In the genomic region with DNA sequence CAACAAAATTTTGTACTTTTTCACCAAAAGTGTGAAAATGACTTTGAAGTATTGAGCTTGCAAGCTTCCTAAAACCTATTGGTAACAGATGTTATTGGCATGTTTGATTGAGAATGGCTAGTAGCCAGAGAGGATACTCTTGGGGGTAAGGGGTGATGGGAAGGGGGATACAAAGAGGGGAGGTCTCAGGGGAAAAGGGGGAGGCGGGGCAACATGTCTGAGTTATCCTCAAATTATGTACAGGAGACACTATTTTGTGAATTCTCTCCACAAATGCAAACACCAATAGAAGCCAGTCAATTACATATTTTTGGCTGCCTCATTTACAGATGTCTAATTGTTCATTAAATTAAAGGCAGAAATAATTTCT, we compare ENCODE assay signal across 19 cellular contexts. TPM values are rescaled to one million over a fixed set of nuclear protein-coding genes. Genes with fewer than 3 reads are reported as not detected.
DNase-seq lines count a peak whose midpoint lies in the region; ATAC-seq and TF ChIP-seq lines count a peak whose summit lies in the region.
"Had no signal": no experiment of that assay in that cellular context is flagged by ENCODE, and none has a peak within 500 bp of the region (broad histone marks: within the 10 kb centered on the region; RNA-seq: fewer than 3 reads in every experiment).

No MANE protein-coding gene starts in this region.

- H3K27me3 ChIP-seq in A673 (replicated peaks; ENCODE audit: insufficient read depth, low read depth, low read length, poor library complexity) (no peaks in the 10 kb centered on the region), SJCRH30 (no peaks in the 10 kb centered on the region)

- H3K9me3 ChIP-seq in A673 (ENCODE audit: low read depth, low read length, poor library complexity, severe bottlenecking) (no peaks in the 10 kb centered on the region), SJCRH30 (replicated peaks) (no peaks in the 10 kb centered on the region)

- intact Hi-C loops in A673 (cut with micrococcal nuclease; ENCODE audit: unreplicated experiment) (loop anchor here (10.0 kb wide), 2 partner anchors 141 to 509 kb away; no protein-coding TSS in a partner anchor), Calu3 (cut with micrococcal nuclease; ENCODE audit: unreplicated experiment) (loop anchor here (10.0 kb wide), 1 partner anchor 309 kb away; no protein-coding TSS in a partner anchor)

- H3K4me1 Mint-ChIP-seq in osteocyte (ENCODE audit: unreplicated experiment) (peaks cover 28% of the 10 kb centered on the region), Calu3 (ENCODE audit: low read depth, unreplicated experiment) (no peaks in the 10 kb centered on the region)

- H3K27ac ChIP-seq in A673 (ENCODE audit: low read depth, low read length, poor library complexity, severe bottlenecking) (no peak overlapping the region), SJCRH30 (peak overlapping the region; percentile 100)
- H3K27ac ChIP-seq: VCaP had no signal

- peak overlapping the region; percentile 96 for H3K27ac Mint-ChIP-seq in osteocyte (ENCODE audit: unreplicated experiment)
- no peak overlapping the region for H3K27ac Mint-ChIP-seq in activated naive CD4-positive, alpha-beta T cell treated with anti-CD3 and anti-CD28 coated beads, Interleukin-2, amount 50 U/mL, for 72 hours
- no peak overlapping the region for H3K27ac Mint-ChIP-seq in Calu3 (ENCODE audit: unreplicated experiment)
- H3K27ac Mint-ChIP-seq: HFFc6; naive thymus-derived CD4-positive, alpha-beta T cell; T-cell had no signal

- H3K4me3 ChIP-seq in A673 (ENCODE audit: low read depth, low read length, poor library complexity, severe bottlenecking) (peak overlapping the region; percentile 84), SJCRH30 (peak overlapping the region; percentile 82), foreskin fibroblast (ENCODE audit: low read depth in 1 of 2, low read length in 2 of 2) (peak overlapping the region; percentile 65 to 98)

- no peak for TF ChIP-seq CTCF in A673 (conservative IDR thresholded peaks at IDR 0.05; ENCODE audit: low read depth, low read length)
- TF ChIP-seq CTCF in foreskin fibroblast (IDR thresholded peaks at IDR 0.05; ENCODE audit: low read depth, low read length), result no peak
- no peak for TF ChIP-seq CTCF in osteocyte (IDR thresholded peaks at IDR 0.05)
- no peak for TF ChIP-seq CTCF in Calu3 (IDR thresholded peaks at IDR 0.05; ENCODE audit: unreplicated experiment)

- peaks cover 20% of the 10 kb centered on the region for H3K36me3 Mint-ChIP-seq in osteocyte (ENCODE audit: unreplicated experiment)
- peaks cover 0 to 4% of the 10 kb centered on the region in 2 donors for H3K36me3 Mint-ChIP-seq in activated naive CD4-positive, alpha-beta T cell treated with anti-CD3 and anti-CD28 coated beads, Interleukin-2, amount 50 U/mL, for 72 hours
- peaks cover 15% of the 10 kb centered on the region for H3K36me3 Mint-ChIP-seq in Calu3 (ENCODE audit: insufficient read depth, unreplicated experiment)
- H3K36me3 Mint-ChIP-seq: T-cell had no signal

- no TSS peak for BruUV-seq in A673 (replicated peaks; lab: Mats Ljungman, UMichigan)
- BruUV-seq in Calu3 (replicated peaks; lab: Mats Ljungman, UMichigan), result no TSS peak

- no peak for ATAC-seq in activated naive CD4-positive, alpha-beta T cell treated with anti-CD3 and anti-CD28 coated beads, Interleukin-2, amount 50 U/mL, for 72 hours
- ATAC-seq: naive thymus-derived CD4-positive, alpha-beta T cell; T-cell had no signal

- peaks cover 37% of the 10 kb centered on the region for H3K4me1 ChIP-seq in A673 (ENCODE audit: insufficient read depth, low read length, poor library complexity, severe bottlenecking)
- peaks cover 48% of the 10 kb centered on the region for H3K4me1 ChIP-seq in SJCRH30

- CTCF ChIA-PET in A673 (lab: Charles Lee) (interaction anchor here (0.6 kb wide), 1 partner anchor 153 kb away, joined by 6 read pairs; no protein-coding TSS in a partner anchor), Calu3 (lab: Charles Lee) (interaction anchor here (0.7 kb wide), 1 partner anchor 648 kb away, joined by 7 read pairs; no protein-coding TSS in a partner anchor)

- H3K27me3 Mint-ChIP-seq in osteocyte (ENCODE audit: unreplicated experiment), result no peaks in the 10 kb centered on the region
- H3K27me3 Mint-ChIP-seq in Calu3 (ENCODE audit: unreplicated experiment), result peaks cover 66% of the 10 kb centered on the region

- H3K9me3 Mint-ChIP-seq in osteocyte (ENCODE audit: unreplicated experiment) (no peaks in the 10 kb centered on the region), Calu3 (ENCODE audit: low read depth, unreplicated experiment) (no peaks in the 10 kb centered on the region)
- no peaks in the 10 kb centered on the region for H3K9me3 Mint-ChIP-seq in activated naive CD4-positive, alpha-beta T cell treated with anti-CD3 and anti-CD28 coated beads, Interleukin-2, amount 50 U/mL, for 72 hours
- H3K9me3 Mint-ChIP-seq: HFFc6; naive thymus-derived CD4-positive, alpha-beta T cell; T-cell had no signal

- DNase-seq in A673 (ENCODE audit: low spot score) (no peak), SJCRH30 (peak; percentile 63 to 78), foreskin fibroblast (no peak), osteocyte (ENCODE audit: extremely low spot score, unreplicated experiment) (no peak), OCI-M1 (lab: John Stamatoyannopoulos, UW) (no peak), Calu3 (no peak)
- no peak for DNase-seq in activated naive CD4-positive, alpha-beta T cell treated with anti-CD3 and anti-CD28 coated beads, Interleukin-2, amount 50 U/mL, for 72 hours (ENCODE audit: low spot score in 2 of 2)
- no peak for DNase-seq in activated effector memory CD4-positive, alpha-beta T cell treated with anti-CD3 and anti-CD28 coated beads, Interleukin-2, amount 50 U/mL, for 16 hours
- DNase-seq: activated CD8-positive, alpha-beta memory T cell treated with anti-CD3 and anti-CD28 coated beads for 24 hours; amniotic stem cell; cortex of kidney; GDM1; HFFc6; KG1; naive thymus-derived CD4-positive, alpha-beta T cell; NCI-H2171; T-cell; trophoblast cell had no signal

- POLR2A ChIA-PET in A673 (lab: Charles Lee; ENCODE audit: low non-redundant PET), result interaction anchor here (0.6 kb wide), 1 partner anchor 445 kb away, joined by 3 read pairs; no protein-coding TSS in a partner anchor

- H3K4me3 Mint-ChIP-seq in osteocyte (ENCODE audit: unreplicated experiment) (peak overlapping the region; percentile 97), Calu3 (ENCODE audit: low read depth, unreplicated experiment) (no peak overlapping the region)
- H3K4me3 Mint-ChIP-seq: HFFc6 had no signal

- peaks cover 18% of the 10 kb centered on the region for H3K36me3 ChIP-seq in A673 (ENCODE audit: insufficient read depth, low read length, poor library complexity, severe bottlenecking)
- peaks cover 26% of the 10 kb centered on the region for H3K36me3 ChIP-seq in SJCRH30

RNA-seq across cellular contexts. Expression of gene GAS1, which starts 3.5 kb away (rescaled TPM):
- total RNA-seq in A673 (2021) (57.5 and 73.0 TPM in 2 replicates), osteocyte (304 and 307 TPM in 2 replicates), Calu3 (2022) (0.21 and 0.22 TPM in 2 replicates)
- 319 and 336 TPM in 2 replicates for total RNA-seq in SJCRH30 (2014; rRNA removed; shearing (Covaris generic))
- total RNA-seq in activated naive CD4-positive, alpha-beta T cell treated with anti-CD3 and anti-CD28 coated beads, Interleukin-2, amount 50 U/mL, for 72 hours, result under 1 TPM in 1 of 2 donors, not detected in 1; 0.14 TPM

Comparison
In these comparisons a context has a peak if more than half of its experiments do, and no peak if none do; other contexts are left out.
1. DNase-seq: peak in SJCRH30 (2 of 2); none in A673 (single experiment), foreskin fibroblast (0 of 2), osteocyte (single experiment), OCI-M1 (single experiment), activated naive CD4-positive, alpha-beta T cell treated with anti-CD3 and anti-CD28 coated beads, Interleukin-2, amount 50 U/mL, for 72 hours (0 of 2), activated effector memory CD4-positive, alpha-beta T cell treated with anti-CD3 and anti-CD28 coated beads, Interleukin-2, amount 50 U/mL, for 16 hours (single experiment) and Calu3 (single experiment).
2. RNA of gene GAS1, which starts 3.5 kb away (total RNA-seq): 319 to 336 TPM in SJCRH30, 304 to 307 TPM in osteocyte and 57.5 to 73.0 TPM in A673; 0.21 to 0.22 TPM in Calu3 and 0.14 TPM in activated naive CD4-positive, alpha-beta T cell treated with anti-CD3 and anti-CD28 coated beads, Interleukin-2, amount 50 U/mL, for 72 hours; every median in the first group is over 10 times any median in the second.
3. Peak in every context shown above with its lines, with median percentiles within 50 percentile points of each other: H3K4me3 ChIP-seq.